Comparison of ENCODE assay signal across 1 cellular context in the genomic region with DNA sequence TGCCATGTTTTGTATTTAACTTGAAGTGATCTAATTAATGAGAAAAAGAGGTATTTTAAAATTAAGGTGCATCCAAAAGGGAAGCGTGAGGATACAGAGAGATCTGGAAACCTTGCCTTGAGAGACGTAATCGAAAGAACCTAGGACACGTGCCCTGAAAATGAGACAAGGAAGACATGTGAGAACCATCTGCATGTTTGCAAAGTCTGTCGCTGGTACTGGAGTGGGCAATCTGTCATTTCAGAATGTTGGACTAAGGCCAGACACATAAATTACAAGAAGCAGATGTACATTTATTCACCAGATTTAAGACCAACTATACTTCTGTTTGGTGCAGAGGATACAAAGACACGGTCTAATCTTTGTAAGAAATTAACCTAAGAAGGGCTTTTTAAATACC.
TF ChIP-seq lines count a peak whose summit lies in the region.

No MANE protein-coding gene starts in this region.

TF ChIP-seq in K562, 482 proteins besides CTCF, POLR2A, EP300 and RAD21 (continued from another document):
- peak; percentile 37; the same call in 1 of the 2 replicates for TF ChIP-seq NFIC (IDR thresholded peaks at IDR 0.05)
- peak; percentile 50 for TF ChIP-seq MEIS2 (IDR thresholded peaks at IDR 0.05; ENCODE audit: partially characterized antibody)
